ENCODE assay signal across 1 cellular context in genomic region chr16:27340654-27341053, GRCh38.
TF ChIP-seq lines count a peak whose summit lies in the region.

No MANE protein-coding gene starts in this region.

TF ChIP-seq in HepG2, 621 proteins besides CTCF, POLR2A, EP300 and RAD21 (continued from another document):
- no peak for TF ChIP-seq ZBTB25 (CRISPR knock-in tag; IDR thresholded peaks at IDR 0.05)
- no peak for TF ChIP-seq SMYD3 (CRISPR knock-in tag; IDR thresholded peaks at IDR 0.05)
